In genomic region chr16:78571434-78571833, GRCh38 we compare ENCODE assay signal across 32 cellular contexts.
"Had no signal": no experiment of that assay in that cellular context is flagged by ENCODE, and none has a peak within 500 bp of the region (broad histone marks: within the 10 kb centered on the region; RNA-seq: fewer than 3 reads in every experiment).

No MANE protein-coding gene starts in this region.

- H3K4me1 ChIP-seq: SJCRH30 had no signal

- FAIRE-seq: RCC 7860 had no signal

- H3K4me2 ChIP-seq: PC-9 had no signal

- H3K4me3 ChIP-seq: MG63, PC-9, SJCRH30, SK-N-MC had no signal

- H3K27me3 ChIP-seq: MG63, SJCRH30 had no signal

- H3K27ac ChIP-seq: PC-9, RWPE1, SJCRH30, SK-N-MC had no signal

- H3K36me3 ChIP-seq: MG63, SJCRH30 had no signal

- ATAC-seq: Panc1, Right ventricle myocardium inferior, SK-N-SH treated with all-trans-retinoic acid at 6 μM for 48 hours, T-cell had no signal

- H2AFZ ChIP-seq: PC-9 had no signal

- DNase-seq: Kasumi-1, KG1, MG63, NCI-H1048, NCI-H1092 treated with DMSO at 0.1 percent for 48 hours, NCI-H1105 treated with DMSO at 0.1 percent for 48 hours, NCI-H1417, NCI-H1436, NCI-H146, NCI-H1694 treated with DMSO at 0.1 percent for 48 hours, NCI-H187 treated with DMSO at 0.1 percent for 48 hours, NCI-H2029, NCI-H2081, NCI-H2107, NCI-H2171, NCI-H446 treated with DMSO at 0.1 percent for 48 hours, NCI-H510A, NCI-H526, NCI-H69, NCI-H748 treated with DMSO at 0.1 percent for 48 hours, NCI-H82, PC-9, SHP77, SIG-M5, SJCRH30, T-cell had no signal

- H3K9me3 ChIP-seq: MG63, SJCRH30 had no signal
